ENCODE assay signal across 2 cellular contexts in genomic region chr1:46665983-46666382, GRCh38.
TF ChIP-seq lines count a peak whose summit lies in the region.

No MANE protein-coding gene starts in this region.

TF ChIP-seq in GM23338, 12 proteins besides CTCF, POLR2A, EP300 and RAD21 (continued from another document):
- TF ChIP-seq ZNF462 (CRISPR knock-in tag; IDR thresholded peaks at IDR 0.05): no peak
- TF ChIP-seq ZNF114 (CRISPR knock-in tag; IDR thresholded peaks at IDR 0.05): no peak
- no peak for TF ChIP-seq REST (IDR thresholded peaks at IDR 0.05; ENCODE audit: unreplicated experiment)
- TF ChIP-seq NANOG (IDR thresholded peaks at IDR 0.05; ENCODE audit: borderline replicate concordance): no peak

TF ChIP-seq in neural cell, 6 proteins besides CTCF, POLR2A, EP300 and RAD21 (continued from another document):
- no peak for TF ChIP-seq MXI1 (conservative IDR thresholded peaks at IDR 0.05; ENCODE audit: poor library complexity, severe bottlenecking)
